In the genomic region with DNA sequence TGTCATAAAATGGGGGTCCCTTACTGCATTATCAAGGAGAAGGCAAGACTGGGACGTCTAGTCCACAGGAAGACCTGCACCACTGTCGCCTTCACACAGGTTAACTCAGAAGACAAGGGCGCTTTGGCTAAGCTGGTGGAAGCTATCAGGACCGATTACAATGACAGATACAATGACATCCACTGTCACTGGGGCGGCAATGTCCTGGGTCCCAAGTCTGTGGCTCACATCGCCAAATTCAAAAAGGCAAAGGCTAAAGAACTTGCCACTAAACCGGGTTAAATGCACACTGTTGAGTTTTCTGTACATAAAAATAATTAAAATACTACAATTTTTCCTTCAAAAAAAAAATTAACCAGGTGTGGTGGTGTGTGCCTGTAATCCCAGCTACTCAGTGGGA, we compare ENCODE assay signal across 7 cellular contexts.
"Had no signal": no experiment of that assay in that cellular context is flagged by ENCODE, and none has a peak within 500 bp of the region (broad histone marks: within the 10 kb centered on the region; RNA-seq: fewer than 3 reads in every experiment).

No MANE protein-coding gene starts in this region.

- ATAC-seq: HCT116, HepG2 had no signal

- H3K36me3 Mint-ChIP-seq: IgD-negative memory B cell had no signal

- DNase-seq: GM23248, GOT3, H7, HFFc6 had no signal

- H3K9me3 Mint-ChIP-seq: HFFc6, IgD-negative memory B cell had no signal

- H3K4me3 Mint-ChIP-seq: HFFc6, IgD-negative memory B cell had no signal

- H3K27ac Mint-ChIP-seq: HFFc6, IgD-negative memory B cell had no signal

- H3K27me3 Mint-ChIP-seq: IgD-negative memory B cell had no signal
